In genomic region chr9:121750259-121750714, GRCh38 we compare ENCODE assay signal across 1 cellular context.
TF ChIP-seq lines count a peak whose summit lies in the region.

No MANE protein-coding gene starts in this region.

TF ChIP-seq in HepG2, 621 proteins besides CTCF, POLR2A, EP300 and RAD21 (continued from another document and continues in another):
- TF ChIP-seq ZHX2 (IDR thresholded peaks at IDR 0.05; ENCODE audit: low read depth) (no peak), ZHX2 (CRISPR knock-in tag; IDR thresholded peaks at IDR 0.05; ENCODE audit: borderline replicate concordance) (no peak), MZF1 (CRISPR knock-in tag; IDR thresholded peaks at IDR 0.05; ENCODE audit: borderline replicate concordance) (no peak), TBX2 (CRISPR knock-in tag; IDR thresholded peaks at IDR 0.05; ENCODE audit: borderline replicate concordance) (no peak; the same call in 1 of the 2 replicates), ZNF121 (CRISPR knock-in tag; IDR thresholded peaks at IDR 0.05) (peak; percentile 99), ZNF501 (CRISPR knock-in tag; IDR thresholded peaks at IDR 0.05) (no peak; the same call in 1 of the 2 replicates), HOXA7 (CRISPR knock-in tag; IDR thresholded peaks at IDR 0.05) (no peak), ZNF782 (CRISPR knock-in tag; IDR thresholded peaks at IDR 0.05; ENCODE audit: borderline replicate concordance) (no peak), CBX5 (CRISPR knock-in tag; IDR thresholded peaks at IDR 0.05; ENCODE audit: borderline replicate concordance) (no peak), HMGA1 (CRISPR knock-in tag; conservative IDR thresholded peaks at IDR 0.05) (no peak), DR1 (CRISPR knock-in tag; IDR thresholded peaks at IDR 0.05) (no peak; the same call in 1 of the 2 replicates), CHD4 (IDR thresholded peaks at IDR 0.05; ENCODE audit: borderline replicate concordance, low read length) (no peak), ZNF275 (CRISPR knock-in tag; IDR thresholded peaks at IDR 0.05; ENCODE audit: borderline replicate concordance) (no peak; the same call in 1 of the 2 replicates), FOSL2 (CRISPR knock-in tag; IDR thresholded peaks at IDR 0.05) (peak; percentile 13; the same call in 1 of the 2 replicates), ZBTB7B (CRISPR knock-in tag; IDR thresholded peaks at IDR 0.05) (no peak; the same call in none of the 2 replicates), ERF (CRISPR knock-in tag; IDR thresholded peaks at IDR 0.05) (0 out of 2 replicates have a peak, but pooled peaks have one; percentile 23), ZNF670 (CRISPR knock-in tag; IDR thresholded peaks at IDR 0.05; ENCODE audit: borderline replicate concordance) (no peak), NAIF1 (CRISPR knock-in tag; IDR thresholded peaks at IDR 0.05; ENCODE audit: borderline replicate concordance) (peak; percentile 33; the same call in 1 of the 2 replicates), ZNF674 (CRISPR knock-in tag; IDR thresholded peaks at IDR 0.05; ENCODE audit: low read depth) (no peak), HNF1B (CRISPR knock-in tag; IDR thresholded peaks at IDR 0.05) (no peak), ZNF30 (CRISPR knock-in tag; IDR thresholded peaks at IDR 0.05) (no peak), ZSCAN9 (CRISPR knock-in tag; IDR thresholded peaks at IDR 0.05; ENCODE audit: borderline replicate concordance) (no peak), BHLHE40 (IDR thresholded peaks at IDR 0.05; ENCODE audit: low read length) (no peak), ZBTB26 (CRISPR knock-in tag; IDR thresholded peaks at IDR 0.05; ENCODE audit: borderline replicate concordance) (no peak), ZNF639 (CRISPR knock-in tag; conservative IDR thresholded peaks at IDR 0.05) (no peak), SMARCE1 (IDR thresholded peaks at IDR 0.05; ENCODE audit: borderline replicate concordance) (no peak), TARDBP (CRISPR knock-in tag; IDR thresholded peaks at IDR 0.05) (no peak; the same call in 1 of the 2 replicates), MTF2 (CRISPR knock-in tag; IDR thresholded peaks at IDR 0.05; ENCODE audit: borderline replicate concordance) (no peak), PRMT3 (CRISPR knock-in tag; IDR thresholded peaks at IDR 0.05; ENCODE audit: borderline replicate concordance, low read depth) (no peak), CREB1 (IDR thresholded peaks at IDR 0.05) (no peak), CREB1 (CRISPR knock-in tag; IDR thresholded peaks at IDR 0.05) (no peak), ASH2L (IDR thresholded peaks at IDR 0.05; ENCODE audit: insufficient read length, low read depth, low read length) (no peak), FOXO1 (CRISPR knock-in tag; IDR thresholded peaks at IDR 0.05) (no peak; the same call in 1 of the 2 replicates), GTF2F1 (IDR thresholded peaks at IDR 0.05; ENCODE audit: low read length) (no peak), TP53 (CRISPR knock-in tag; conservative IDR thresholded peaks at IDR 0.05) (no peak), ZNF747 (CRISPR knock-in tag; IDR thresholded peaks at IDR 0.05; ENCODE audit: borderline replicate concordance) (no peak), DPF2 (CRISPR knock-in tag; IDR thresholded peaks at IDR 0.05; ENCODE audit: borderline replicate concordance, low read depth) (no peak), PCBP2 (optimal IDR thresholded peaks at IDR 0.05; ENCODE audit: low read depth, low read length, poor library complexity, severe bottlenecking) (no peak), FLYWCH1 (CRISPR knock-in tag; IDR thresholded peaks at IDR 0.05) (no peak), MLX (CRISPR knock-in tag; IDR thresholded peaks at IDR 0.05) (no peak), ZNF496 (CRISPR knock-in tag; IDR thresholded peaks at IDR 0.05; ENCODE audit: insufficient replicate concordance) (no peak), ZNF558 (CRISPR knock-in tag; IDR thresholded peaks at IDR 0.05; ENCODE audit: borderline replicate concordance) (no peak), TEAD3 (CRISPR knock-in tag; optimal IDR thresholded peaks at IDR 0.05; ENCODE audit: borderline replicate concordance) (no peak), ZBTB3 (CRISPR knock-in tag; IDR thresholded peaks at IDR 0.05; ENCODE audit: borderline replicate concordance, low read depth) (no peak), AGO1 (IDR thresholded peaks at IDR 0.05; ENCODE audit: low read depth, low read length, poor library complexity, severe bottlenecking) (no peak), XBP1 (CRISPR knock-in tag; IDR thresholded peaks at IDR 0.05) (no peak)
- TF ChIP-seq, protein P1, sequence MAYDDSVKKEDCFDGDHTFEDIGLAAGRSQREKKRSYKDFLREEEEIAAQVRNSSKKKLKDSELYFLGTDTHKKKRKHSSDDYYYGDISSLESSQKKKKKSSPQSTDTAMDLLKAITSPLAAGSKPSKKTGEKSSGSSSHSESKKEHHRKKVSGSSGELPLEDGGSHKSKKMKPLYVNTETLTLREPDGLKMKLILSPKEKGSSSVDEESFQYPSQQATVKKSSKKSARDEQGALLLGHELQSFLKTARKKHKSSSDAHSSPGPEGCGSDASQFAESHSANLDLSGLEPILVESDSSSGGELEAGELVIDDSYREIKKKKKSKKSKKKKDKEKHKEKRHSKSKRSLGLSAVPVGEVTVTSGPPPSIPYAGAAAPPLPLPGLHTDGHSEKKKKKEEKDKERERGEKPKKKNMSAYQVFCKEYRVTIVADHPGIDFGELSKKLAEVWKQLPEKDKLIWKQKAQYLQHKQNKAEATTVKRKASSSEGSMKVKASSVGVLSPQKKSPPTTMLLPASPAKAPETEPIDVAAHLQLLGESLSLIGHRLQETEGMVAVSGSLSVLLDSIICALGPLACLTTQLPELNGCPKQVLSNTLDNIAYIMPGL (CRISPR knock-in tag; IDR thresholded peaks at IDR 0.05; ENCODE audit: borderline replicate concordance in 1 of 2, low read depth in 1 of 2) = no peak
- TF ChIP-seq, protein P2, sequence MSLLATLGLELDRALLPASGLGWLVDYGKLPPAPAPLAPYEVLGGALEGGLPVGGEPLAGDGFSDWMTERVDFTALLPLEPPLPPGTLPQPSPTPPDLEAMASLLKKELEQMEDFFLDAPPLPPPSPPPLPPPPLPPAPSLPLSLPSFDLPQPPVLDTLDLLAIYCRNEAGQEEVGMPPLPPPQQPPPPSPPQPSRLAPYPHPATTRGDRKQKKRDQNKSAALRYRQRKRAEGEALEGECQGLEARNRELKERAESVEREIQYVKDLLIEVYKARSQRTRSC (CRISPR knock-in tag; IDR thresholded peaks at IDR 0.05; ENCODE audit: low read depth) = no peak
- TF ChIP-seq, protein P3, sequence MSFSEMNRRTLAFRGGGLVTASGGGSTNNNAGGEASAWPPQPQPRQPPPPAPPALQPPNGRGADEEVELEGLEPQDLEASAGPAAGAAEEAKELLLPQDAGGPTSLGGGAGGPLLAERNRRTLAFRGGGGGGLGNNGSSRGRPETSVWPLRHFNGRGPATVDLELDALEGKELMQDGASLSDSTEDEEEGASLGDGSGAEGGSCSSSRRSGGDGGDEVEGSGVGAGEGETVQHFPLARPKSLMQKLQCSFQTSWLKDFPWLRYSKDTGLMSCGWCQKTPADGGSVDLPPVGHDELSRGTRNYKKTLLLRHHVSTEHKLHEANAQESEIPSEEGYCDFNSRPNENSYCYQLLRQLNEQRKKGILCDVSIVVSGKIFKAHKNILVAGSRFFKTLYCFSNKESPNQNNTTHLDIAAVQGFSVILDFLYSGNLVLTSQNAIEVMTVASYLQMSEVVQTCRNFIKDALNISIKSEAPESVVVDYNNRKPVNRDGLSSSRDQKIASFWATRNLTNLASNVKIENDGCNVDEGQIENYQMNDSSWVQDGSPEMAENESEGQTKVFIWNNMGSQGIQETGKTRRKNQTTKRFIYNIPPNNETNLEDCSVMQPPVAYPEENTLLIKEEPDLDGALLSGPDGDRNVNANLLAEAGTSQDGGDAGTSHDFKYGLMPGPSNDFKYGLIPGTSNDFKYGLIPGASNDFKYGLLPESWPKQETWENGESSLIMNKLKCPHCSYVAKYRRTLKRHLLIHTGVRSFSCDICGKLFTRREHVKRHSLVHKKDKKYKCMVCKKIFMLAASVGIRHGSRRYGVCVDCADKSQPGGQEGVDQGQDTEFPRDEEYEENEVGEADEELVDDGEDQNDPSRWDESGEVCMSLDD (CRISPR knock-in tag; IDR thresholded peaks at IDR 0.05; ENCODE audit: borderline replicate concordance) = peak; percentile 77
- TF ChIP-seq, protein P4, sequence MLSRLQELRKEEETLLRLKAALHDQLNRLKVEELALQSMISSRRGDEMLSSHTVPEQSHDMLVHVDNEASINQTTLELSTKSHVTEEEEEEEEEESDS (CRISPR knock-in tag; IDR thresholded peaks at IDR 0.05; ENCODE audit: borderline replicate concordance) = no peak
